35 cellular contexts compared by ENCODE assay signal in the genomic region with DNA sequence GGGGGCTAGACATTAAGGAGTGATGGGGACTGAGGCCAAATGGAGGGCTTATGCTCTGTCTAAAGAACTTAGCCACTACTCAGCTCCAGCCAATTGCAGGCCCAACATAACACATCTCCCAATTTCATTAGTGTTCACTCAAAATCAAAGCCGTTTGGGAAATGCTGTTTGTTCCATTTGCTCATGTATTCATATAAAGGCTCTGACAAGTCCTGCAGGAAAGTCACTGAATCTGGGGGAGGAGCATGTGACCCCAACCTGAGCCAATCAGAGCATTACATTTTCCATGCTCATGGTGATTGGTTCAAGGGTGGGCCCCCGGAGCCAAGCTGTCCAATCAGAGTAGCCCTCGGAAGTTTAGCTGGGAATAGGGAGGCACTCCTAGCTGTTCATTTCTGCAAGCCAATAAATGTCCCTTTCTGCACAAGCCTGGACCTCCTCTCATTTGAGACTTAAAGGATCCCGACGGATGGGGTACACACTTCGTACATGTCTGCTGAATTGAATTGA. TPM values are rescaled to one million over a fixed set of nuclear protein-coding genes. Genes with fewer than 3 reads are reported as not detected.
"Had no signal": no experiment of that assay in that cellular context is flagged by ENCODE, and none has a peak within 500 bp of the region (broad histone marks: within the 10 kb centered on the region; RNA-seq: fewer than 3 reads in every experiment).

No MANE protein-coding gene starts in this region.

- H3K27ac ChIP-seq: dorsolateral prefrontal cortex, epithelial cell of prostate, gastrocnemius medialis, left lung, neutrophil, pancreas, suprapubic skin, transverse colon, upper lobe of right lung, uterus had no signal

- DNase-seq: dorsolateral prefrontal cortex; effector CD4-positive, alpha-beta T cell; foreskin fibroblast; gastrocnemius medialis; head of caudate nucleus; left cardiac atrium; left lung; mesenchymal stem cell; mucosa of descending colon; naive B cell; pancreas; stimulated activated CD4-positive, alpha-beta T cell treated with anti-CD3 and anti-CD28 coated beads, Interleukin-12 subunit alpha, Interleukin-12 subunit beta, amount 100 ng/mL, for 4 hours; stimulated activated CD4-positive, alpha-beta T cell treated with anti-CD3 and anti-CD28 coated beads, Interleukin-1b, Interleukin-23, amount 100 ng/mL, for 48 hours; stimulated activated CD4-positive, alpha-beta T cell treated with anti-CD3 and anti-CD28 coated beads, Interleukin-4, amount 100 ng/mL, for 1 hour; stimulated activated CD8-positive, alpha-beta memory T cell treated with anti-CD3 and anti-CD28 coated beads, Interleukin-4, amount 100 ng/mL, for 48 hours; stimulated activated naive CD4-positive, alpha-beta T cell; stimulated activated naive CD8-positive, alpha-beta T cell treated with anti-CD3 and anti-CD28 coated beads, Interleukin-15, amount 100 ng/mL, for 72 hours; transverse colon; upper lobe of right lung; uterus had no signal

- H3K9me3 ChIP-seq: gastrocnemius medialis, left lung, mucosa of descending colon, neutrophil, pancreas, suprapubic skin, transverse colon, upper lobe of right lung, uterus had no signal

- H3K36me3 Mint-ChIP-seq: mesothelial cell of epicardium; natural killer cell treated with Interleukin-12 subunit alpha and Interleukin-12 subunit beta and Interleukin-15 and Interleukin-18, amount 100 ng/mL, for 72 hours had no signal

- H3K4me3 ChIP-seq: dorsolateral prefrontal cortex, gastrocnemius medialis, left lung, mucosa of descending colon, pancreas, smooth muscle cell, suprapubic skin, transverse colon, upper lobe of right lung, uterus had no signal

- H3K36me3 ChIP-seq: gastrocnemius medialis, left lung, neutrophil, pancreas, suprapubic skin, transverse colon, upper lobe of right lung, uterus had no signal

- H3K4me1 ChIP-seq: gastrocnemius medialis, left lung, suprapubic skin, transverse colon, upper lobe of right lung, uterus had no signal

- H3K4me1 Mint-ChIP-seq: mesothelial cell of epicardium; neural crest cell; stimulated activated naive CD8-positive, alpha-beta T cell treated with anti-CD3 and anti-CD28 coated beads, Interleukin-15, amount 100 ng/mL, for 72 hours had no signal

- H3K27ac Mint-ChIP-seq: mesothelial cell of epicardium; naive B cell; natural killer cell treated with Interleukin-12 subunit alpha and Interleukin-12 subunit beta and Interleukin-15 and Interleukin-18, amount 100 ng/mL, for 72 hours; progenitor cell of endocrine pancreas; stimulated activated naive CD8-positive, alpha-beta T cell treated with anti-CD3 and anti-CD28 coated beads, Interleukin-15, amount 100 ng/mL, for 72 hours had no signal

- H3K9me3 Mint-ChIP-seq: mesothelial cell of epicardium; natural killer cell treated with Interleukin-12 subunit alpha and Interleukin-12 subunit beta and Interleukin-15 and Interleukin-18, amount 100 ng/mL, for 72 hours; neural crest cell had no signal

- H3K4me3 Mint-ChIP-seq: mesothelial cell of epicardium; naive B cell; natural killer cell treated with Interleukin-12 subunit alpha and Interleukin-12 subunit beta and Interleukin-15 and Interleukin-18, amount 100 ng/mL, for 72 hours; neural crest cell; stimulated activated naive CD8-positive, alpha-beta T cell treated with anti-CD3 and anti-CD28 coated beads, Interleukin-15, amount 100 ng/mL, for 72 hours had no signal

- H3K27me3 ChIP-seq: pancreas, uterus had no signal

- ATAC-seq: esophagus mucosa; gastrocnemius medialis; left cardiac atrium; left lung; mucosa of descending colon; natural killer cell treated with Interleukin-12 subunit alpha and Interleukin-12 subunit beta and Interleukin-15 and Interleukin-18, amount 100 ng/mL, for 72 hours; pancreas; sciatic nerve; stimulated activated naive CD8-positive, alpha-beta T cell treated with anti-CD3 and anti-CD28 coated beads, Interleukin-15, amount 100 ng/mL, for 72 hours; upper lobe of right lung had no signal

RNA-seq across cellular contexts. Expression of a gene that starts 28.6 kb away (rescaled TPM):
- total RNA-seq: dorsolateral prefrontal cortex; esophagus mucosa; gastrocnemius medialis; glomerular endothelial cell; left cardiac atrium; left lung; lower leg skin; lung microvascular endothelial cell; mesothelial cell of epicardium; mucosa of descending colon; natural killer cell treated with Interleukin-12 subunit alpha and Interleukin-12 subunit beta and Interleukin-15 and Interleukin-18, amount 100 ng/mL, for 72 hours; omental fat pad; pancreas; sciatic nerve; smooth muscle cell; suprapubic skin; transverse colon; upper lobe of right lung; uterus had no signal
- polyA plus RNA-seq: pancreas, smooth muscle cell had no signal

RNA-seq across cellular contexts. Expression of a gene that starts 39.4 kb away (rescaled TPM):
- total RNA-seq: glomerular endothelial cell; kidney epithelial cell; lung microvascular endothelial cell; mesothelial cell of epicardium; natural killer cell treated with Interleukin-12 subunit alpha and Interleukin-12 subunit beta and Interleukin-15 and Interleukin-18, amount 100 ng/mL, for 72 hours; neural crest cell; progenitor cell of endocrine pancreas; smooth muscle cell; uterus had no signal
- polyA plus RNA-seq: smooth muscle cell had no signal
